Comparison of ENCODE assay signal across 26 cellular contexts in genomic region chr3:67468511-67468910, GRCh38.
A peak's percentile ranks its signal among the peaks of the same experiment; 100 is the strongest.
DNase-seq lines count a peak whose midpoint lies in the region; ATAC-seq, FAIRE-seq and TF ChIP-seq lines count a peak whose summit lies in the region.
"Had no signal": no experiment of that assay in that cellular context is flagged by ENCODE, and none has a peak within 500 bp of the region (broad histone marks: within the 10 kb centered on the region; RNA-seq: fewer than 3 reads in every experiment).

No MANE protein-coding gene starts in this region.

- no peaks in the 10 kb centered on the region for H3K79me2 ChIP-seq in K562 (ENCODE audit: control insufficient read depth, insufficient read depth, low read length)

- intact Hi-C loops in K562 (cut with micrococcal nuclease) = no loop called here
- intact Hi-C loops in right cardiac atrium (cut with DNase I) = no loop called here
- intact Hi-C loops in ovary (cut with DNase I) = no loop called here

- H3K36me3 ChIP-seq in K562 (ENCODE audit: control insufficient read depth, insufficient read depth, low read length) (no peaks in the 10 kb centered on the region), ovary (no peaks in the 10 kb centered on the region)
- H3K36me3 ChIP-seq: neutrophil, prostate gland had no signal

- CTCF ChIA-PET in K562 (lab: Yijun Ruan, JAX; ENCODE audit: low intra/inter-chr PET ratio) = no interaction called here

- TF ChIP-seq EP300 in K562 (IDR thresholded peaks at IDR 0.05; ENCODE audit: low read length) = no peak
- no peak for TF ChIP-seq EP300 in ovary (IDR thresholded peaks at IDR 0.05)

- FAIRE-seq in GM12892 (lab: Jason Lieb, UNC) (peak; percentile 42), RCC 7860 (lab: Jason Lieb, UNC) (peak; percentile 83), K562 (lab: Jason Lieb, UNC) (no peak)
- FAIRE-seq: GM19239 had no signal

- no peaks in the 10 kb centered on the region for H3K9me3 Mint-ChIP-seq in nephron progenitor cell
- H3K9me3 Mint-ChIP-seq: activated naive CD4-positive, alpha-beta T cell treated with anti-CD3 and anti-CD28 coated beads, Interleukin-2, amount 50 U/mL, for 24 hours; activated T-helper 1 cell treated with anti-CD3 and anti-CD28 coated beads, Interleukin-12 subunit alpha, Interleukin-12 subunit beta, Interleukin-2, Interleukin-4 antibody, amounts not matched to agents 30 ng/mL and 10 ng/mL and 1 ng/mL, durations not matched to agents 14 hours and 24 hours and 36 hours; CD4-positive, alpha-beta memory T cell; central memory CD8-positive, alpha-beta T cell; HFFc6; T-helper 1 cell treated with Interleukin-12 subunit alpha and Interleukin-12 subunit beta and Interleukin-4 antibody, amounts not matched to agents 30 μg/mL and 1 μg/mL, for 36 hours; type B pancreatic cell had no signal

- TF ChIP-seq POLR2A in GM12892 (IDR thresholded peaks at IDR 0.05; ENCODE audit: low read depth, low read length) = no peak
- TF ChIP-seq POLR2A in K562 (conservative IDR thresholded peaks at IDR 0.05) = no peak
- no peak for TF ChIP-seq POLR2A in ovary (IDR thresholded peaks at IDR 0.05)

- POLR2A ChIA-PET in K562 (lab: Yijun Ruan, JAX) = interaction anchor here (1.3 kb wide), 1 partner anchor 10 kb away, joined by 3 read pairs; no protein-coding TSS in a partner anchor

- TF ChIP-seq RAD21 in K562 (CRISPR knock-in tag; conservative IDR thresholded peaks at IDR 0.05 in 1 of 2, IDR thresholded peaks at IDR 0.05 in 1 of 2) = no peak

- TF ChIP-seq CTCF in K562 (IDR thresholded peaks at IDR 0.05 in 2 of 3, conservative IDR thresholded peaks at IDR 0.05 in 1 of 3; ENCODE audit: insufficient read depth in 2 of 3, low read depth in 1 of 3, low read length in 3 of 3) (no peak), nephron progenitor cell (IDR thresholded peaks at IDR 0.05) (no peak), ovary (IDR thresholded peaks at IDR 0.05) (no peak)

- no peak overlapping the region for H3K9ac ChIP-seq in K562 (ENCODE audit: insufficient read depth in 1 of 2, low read depth in 2 of 2, low read length in 2 of 2)

- H3K27ac ChIP-seq in K562 (ENCODE audit: extremely low read depth, low read depth, low read length) (no peak overlapping the region), right cardiac atrium (ENCODE audit: low read length) (no peak overlapping the region), ovary (no peak overlapping the region)
- H3K27ac ChIP-seq: neutrophil, prostate gland had no signal

- H3K36me3 Mint-ChIP-seq in nephron progenitor cell (ENCODE audit: low read depth) = no peaks in the 10 kb centered on the region

- H3K9me1 ChIP-seq in K562 (ENCODE audit: control insufficient read depth, insufficient read depth, low read length) = no peaks in the 10 kb centered on the region

- H3K4me1 ChIP-seq in K562 (replicated peaks in 1 of 2; ENCODE audit: control insufficient read depth in 2 of 2, insufficient read depth in 2 of 2, low read length in 2 of 2) (no peaks in the 10 kb centered on the region), right cardiac atrium (ENCODE audit: control insufficient read depth, insufficient read depth, low read length) (no peaks in the 10 kb centered on the region), ovary (ENCODE audit: insufficient read depth) (peaks cover 4% of the 10 kb centered on the region)
- H3K4me1 ChIP-seq: prostate gland had no signal

- ATAC-seq in K562 (no peak), right cardiac atrium (no peak)
- ATAC-seq: activated CD8-positive, alpha-beta memory T cell treated with anti-CD3 and anti-CD28 coated beads, Interleukin-2, amount 10 ng/mL, durations not matched to agents 7 days and 5 days had no signal

- H4K20me1 ChIP-seq in K562 (replicated peaks; ENCODE audit: control insufficient read depth, insufficient read depth, low read length) = no peaks in the 10 kb centered on the region

- no peak overlapping the region for H3K4me2 ChIP-seq in K562 (ENCODE audit: insufficient read depth, low read length)

- WGBS in K562 (ENCODE audit: insufficient coverage, low coverage, missing lambda C conversion rate) = 73% methylated on average over 4 of the region's 4 CpGs
- WGBS in right cardiac atrium = 97% methylated on average over 4 of the region's 4 CpGs
- WGBS in ovary, 3 donors = 82 to 97% (median 96%) methylated on average over 4 of the region's 4 CpGs

- BruUV-seq in K562 (replicated peaks; lab: Mats Ljungman, UMichigan) = no TSS peak

- H3K27me3 Mint-ChIP-seq in nephron progenitor cell (ENCODE audit: low read depth, poor library complexity) = no peaks in the 10 kb centered on the region
- H3K27me3 Mint-ChIP-seq: activated CD4-positive, alpha-beta T cell treated with anti-CD3 and anti-CD28 coated beads, Interleukin-2, amount 10 ng/mL, durations not matched to agents 24 days and 14 days; activated CD8-positive, alpha-beta memory T cell treated with anti-CD3 and anti-CD28 coated beads, Interleukin-2, amount 10 ng/mL, durations not matched to agents 7 days and 5 days; activated naive CD4-positive, alpha-beta T cell treated with anti-CD3 and anti-CD28 coated beads, Interleukin-2, amount 50 U/mL, for 24 hours; CD4-positive, alpha-beta memory T cell; central memory CD8-positive, alpha-beta T cell; type B pancreatic cell had no signal

- H3K4me1 Mint-ChIP-seq in nephron progenitor cell = peaks cover 4% of the 10 kb centered on the region

- in situ Hi-C loops in K562 (cut with MboI) = no loop called here

- peak overlapping the region; percentile 30 for H3K27ac Mint-ChIP-seq in nephron progenitor cell
- H3K27ac Mint-ChIP-seq: activated CD4-positive, alpha-beta T cell treated with anti-CD3 and anti-CD28 coated beads, Interleukin-2, amount 10 ng/mL, durations not matched to agents 24 days and 14 days; activated CD8-positive, alpha-beta memory T cell treated with anti-CD3 and anti-CD28 coated beads, Interleukin-2, amount 10 ng/mL, durations not matched to agents 7 days and 5 days; activated T-helper 1 cell treated with anti-CD3 and anti-CD28 coated beads, Interleukin-12 subunit alpha, Interleukin-12 subunit beta, Interleukin-2, Interleukin-4 antibody, amounts not matched to agents 30 ng/mL and 10 ng/mL and 1 ng/mL, durations not matched to agents 14 hours and 24 hours and 36 hours; CD4-positive, alpha-beta memory T cell; HFFc6; T-helper 1 cell treated with Interleukin-12 subunit alpha and Interleukin-12 subunit beta and Interleukin-4 antibody, amounts not matched to agents 30 μg/mL and 1 μg/mL, for 36 hours; type B pancreatic cell had no signal

- no peak overlapping the region for H2AFZ ChIP-seq in K562 (ENCODE audit: low read depth, low read length)

- H3K27me3 ChIP-seq in K562 (ENCODE audit: control insufficient read depth in 2 of 2, insufficient read depth in 2 of 2, low read length in 2 of 2) (no peaks in the 10 kb centered on the region), right cardiac atrium (ENCODE audit: control insufficient read depth, insufficient read depth) (no peaks in the 10 kb centered on the region), ovary (no peaks in the 10 kb centered on the region)
- H3K27me3 ChIP-seq: neutrophil had no signal

- no peak overlapping the region for H3K4me3 Mint-ChIP-seq in nephron progenitor cell
- H3K4me3 Mint-ChIP-seq: activated CD4-positive, alpha-beta T cell treated with anti-CD3 and anti-CD28 coated beads, Interleukin-2, amount 10 ng/mL, durations not matched to agents 24 days and 14 days; activated CD8-positive, alpha-beta memory T cell treated with anti-CD3 and anti-CD28 coated beads, Interleukin-2, amount 10 ng/mL, durations not matched to agents 7 days and 5 days; activated naive CD4-positive, alpha-beta T cell treated with anti-CD3 and anti-CD28 coated beads, Interleukin-2, amount 50 U/mL, for 24 hours; activated T-helper 1 cell treated with anti-CD3 and anti-CD28 coated beads, Interleukin-12 subunit alpha, Interleukin-12 subunit beta, Interleukin-2, Interleukin-4 antibody, amounts not matched to agents 30 ng/mL and 10 ng/mL and 1 ng/mL, durations not matched to agents 14 hours and 24 hours and 36 hours; CD4-positive, alpha-beta memory T cell; central memory CD8-positive, alpha-beta T cell; HFFc6; T-helper 1 cell treated with Interleukin-12 subunit alpha and Interleukin-12 subunit beta and Interleukin-4 antibody, amounts not matched to agents 30 μg/mL and 1 μg/mL, for 36 hours; type B pancreatic cell had no signal

- DNase-seq in GM12892 (ENCODE audit: insufficient read length) (no peak), RCC 7860 (ENCODE audit: low spot score) (peak; percentile 84), K562 (ENCODE audit: extremely low read depth in 1 of 4, low spot score in 3 of 4) (peak in 1 of 4 experiments; percentile 3), nephron progenitor cell (no peak), right cardiac atrium (no peak), NCI-H1048 (lab: John Stamatoyannopoulos, UW) (no peak), ovary (no peak), NCI-H2196 (lab: John Stamatoyannopoulos, UW; ENCODE audit: unreplicated experiment) (no peak)
- DNase-seq: activated CD4-positive, alpha-beta T cell treated with anti-CD3 and anti-CD28 coated beads, Interleukin-2, amount 10 ng/mL, durations not matched to agents 24 days and 14 days; activated CD8-positive, alpha-beta memory T cell treated with anti-CD3 and anti-CD28 coated beads, Interleukin-2, amount 10 ng/mL, durations not matched to agents 7 days and 5 days; anterior cingulate cortex; CD4-positive, alpha-beta memory T cell; DMS53; HFFc6; NCI-H187; NCI-H69; RPMI8226; stimulated activated CD8-positive, alpha-beta memory T cell treated with anti-CD3 and anti-CD28 coated beads, Interleukin-4, amount 100 ng/mL, for 48 hours had no signal

- no peak overlapping the region for H3K4me3 ChIP-seq in K562
- H3K4me3 ChIP-seq in right cardiac atrium (ENCODE audit: low read length) = no peak overlapping the region
- H3K4me3 ChIP-seq in ovary = no peak overlapping the region
- H3K4me3 ChIP-seq: prostate gland had no signal

- no peaks in the 10 kb centered on the region for H3K9me3 ChIP-seq in K562 (replicated peaks; ENCODE audit: control insufficient read depth, insufficient read depth, low read depth, low read length)
- no peaks in the 10 kb centered on the region for H3K9me3 ChIP-seq in right cardiac atrium (ENCODE audit: control insufficient read depth, low read length)
- H3K9me3 ChIP-seq in ovary = no peaks in the 10 kb centered on the region
- H3K9me3 ChIP-seq: neutrophil, prostate gland had no signal

TF ChIP-seq in K562, 482 proteins besides CTCF, POLR2A, EP300 and RAD21:
- no peak for TF ChIP-seq NR1H2 (CRISPR knock-in tag; IDR thresholded peaks at IDR 0.05)
- TF ChIP-seq ZNF766 (CRISPR knock-in tag; conservative IDR thresholded peaks at IDR 0.05) = 0 out of 2 replicates have a peak, but pooled peaks have one; percentile 25
- no peak for TF ChIP-seq ZFP30 (CRISPR knock-in tag; IDR thresholded peaks at IDR 0.05; ENCODE audit: borderline replicate concordance)
- TF ChIP-seq ESRRA (IDR thresholded peaks at IDR 0.05; ENCODE audit: borderline replicate concordance, low read depth) = no peak
- no peak for TF ChIP-seq CXXC5 (CRISPR knock-in tag; IDR thresholded peaks at IDR 0.05)
- peak in 1 of 3 experiments; percentile 27 for TF ChIP-seq YY1 (IDR thresholded peaks at IDR 0.05; ENCODE audit: borderline replicate concordance in 1 of 3, control insufficient read depth in 1 of 3, extremely low read depth in 1 of 3, insufficient read depth in 3 of 3, insufficient read length in 1 of 3, insufficient replicate concordance in 2 of 3, low read depth in 1 of 3, low read length in 2 of 3)
- TF ChIP-seq ARHGAP35 (IDR thresholded peaks at IDR 0.05; ENCODE audit: partially characterized antibody) = no peak
